ENCODE assay signal across 1 cellular context in genomic region chr1:111063595-111063994, GRCh38.
TF ChIP-seq lines count a peak whose summit lies in the region.

No MANE protein-coding gene starts in this region.

TF ChIP-seq in K562, 482 proteins besides CTCF, POLR2A, EP300 and RAD21 (continued from another document):
- TF ChIP-seq NR2F6 (CRISPR knock-in tag; IDR thresholded peaks at IDR 0.05), result no peak
- no peak for TF ChIP-seq ZNF175 (CRISPR knock-in tag; IDR thresholded peaks at IDR 0.05; ENCODE audit: low read depth)
- TF ChIP-seq, protein P1, sequence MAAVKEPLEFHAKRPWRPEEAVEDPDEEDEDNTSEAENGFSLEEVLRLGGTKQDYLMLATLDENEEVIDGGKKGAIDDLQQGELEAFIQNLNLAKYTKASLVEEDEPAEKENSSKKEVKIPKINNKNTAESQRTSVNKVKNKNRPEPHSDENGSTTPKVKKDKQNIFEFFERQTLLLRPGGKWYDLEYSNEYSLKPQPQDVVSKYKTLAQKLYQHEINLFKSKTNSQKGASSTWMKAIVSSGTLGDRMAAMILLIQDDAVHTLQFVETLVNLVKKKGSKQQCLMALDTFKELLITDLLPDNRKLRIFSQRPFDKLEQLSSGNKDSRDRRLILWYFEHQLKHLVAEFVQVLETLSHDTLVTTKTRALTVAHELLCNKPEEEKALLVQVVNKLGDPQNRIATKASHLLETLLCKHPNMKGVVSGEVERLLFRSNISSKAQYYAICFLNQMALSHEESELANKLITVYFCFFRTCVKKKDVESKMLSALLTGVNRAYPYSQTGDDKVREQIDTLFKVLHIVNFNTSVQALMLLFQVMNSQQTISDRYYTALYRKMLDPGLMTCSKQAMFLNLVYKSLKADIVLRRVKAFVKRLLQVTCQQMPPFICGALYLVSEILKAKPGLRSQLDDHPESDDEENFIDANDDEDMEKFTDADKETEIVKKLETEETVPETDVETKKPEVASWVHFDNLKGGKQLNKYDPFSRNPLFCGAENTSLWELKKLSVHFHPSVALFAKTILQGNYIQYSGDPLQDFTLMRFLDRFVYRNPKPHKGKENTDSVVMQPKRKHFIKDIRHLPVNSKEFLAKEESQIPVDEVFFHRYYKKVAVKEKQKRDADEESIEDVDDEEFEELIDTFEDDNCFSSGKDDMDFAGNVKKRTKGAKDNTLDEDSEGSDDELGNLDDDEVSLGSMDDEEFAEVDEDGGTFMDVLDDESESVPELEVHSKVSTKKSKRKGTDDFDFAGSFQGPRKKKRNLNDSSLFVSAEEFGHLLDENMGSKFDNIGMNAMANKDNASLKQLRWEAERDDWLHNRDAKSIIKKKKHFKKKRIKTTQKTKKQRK (IDR thresholded peaks at IDR 0.05; ENCODE audit: borderline replicate concordance, low read depth, low read length), result no peak
- no peak for TF ChIP-seq JUNB (CRISPR knock-in tag; conservative IDR thresholded peaks at IDR 0.05)
- no peak for TF ChIP-seq TCF7 (IDR thresholded peaks at IDR 0.05; ENCODE audit: borderline replicate concordance)
- TF ChIP-seq RERE (CRISPR knock-in tag; IDR thresholded peaks at IDR 0.05; ENCODE audit: borderline replicate concordance), result no peak
- TF ChIP-seq ARID2 (IDR thresholded peaks at IDR 0.05), result no peak
